2 cellular contexts compared by ENCODE assay signal in the genomic region with DNA sequence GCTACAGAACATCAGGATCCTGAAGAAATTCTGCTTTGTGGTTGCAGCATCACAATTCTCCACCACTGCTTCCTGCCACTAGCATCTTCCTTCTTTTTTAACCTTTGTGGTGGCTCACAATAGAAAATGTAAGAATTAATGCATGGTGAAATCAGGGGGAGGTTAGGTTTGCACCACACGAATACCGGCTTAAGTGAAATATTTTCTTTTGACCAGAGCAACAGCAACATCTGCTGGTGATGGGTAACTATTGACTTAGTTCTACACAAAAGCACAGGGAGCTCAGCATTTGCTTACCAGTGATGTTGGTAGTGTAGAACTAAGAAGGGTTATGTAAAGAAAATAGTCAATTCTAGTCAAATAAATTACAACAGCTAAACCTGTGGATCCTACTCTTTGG.
TF ChIP-seq lines count a peak whose summit lies in the region.

No MANE protein-coding gene starts in this region.

TF ChIP-seq in HCT116, 20 proteins besides CTCF, POLR2A, EP300 and RAD21 (continued from another document):
- TF ChIP-seq YY1 (IDR thresholded peaks at IDR 0.05; ENCODE audit: extremely low read depth, insufficient replicate concordance, low read depth, low read length): no peak
- no peak for TF ChIP-seq POLR2AphosphoS5 (IDR thresholded peaks at IDR 0.05; ENCODE audit: low read depth, low read length)
- no peak for TF ChIP-seq TCF7L2 (IDR thresholded peaks at IDR 0.05; ENCODE audit: borderline replicate concordance, extremely low read depth, insufficient read depth, insufficient read length)
- TF ChIP-seq, protein P1, sequence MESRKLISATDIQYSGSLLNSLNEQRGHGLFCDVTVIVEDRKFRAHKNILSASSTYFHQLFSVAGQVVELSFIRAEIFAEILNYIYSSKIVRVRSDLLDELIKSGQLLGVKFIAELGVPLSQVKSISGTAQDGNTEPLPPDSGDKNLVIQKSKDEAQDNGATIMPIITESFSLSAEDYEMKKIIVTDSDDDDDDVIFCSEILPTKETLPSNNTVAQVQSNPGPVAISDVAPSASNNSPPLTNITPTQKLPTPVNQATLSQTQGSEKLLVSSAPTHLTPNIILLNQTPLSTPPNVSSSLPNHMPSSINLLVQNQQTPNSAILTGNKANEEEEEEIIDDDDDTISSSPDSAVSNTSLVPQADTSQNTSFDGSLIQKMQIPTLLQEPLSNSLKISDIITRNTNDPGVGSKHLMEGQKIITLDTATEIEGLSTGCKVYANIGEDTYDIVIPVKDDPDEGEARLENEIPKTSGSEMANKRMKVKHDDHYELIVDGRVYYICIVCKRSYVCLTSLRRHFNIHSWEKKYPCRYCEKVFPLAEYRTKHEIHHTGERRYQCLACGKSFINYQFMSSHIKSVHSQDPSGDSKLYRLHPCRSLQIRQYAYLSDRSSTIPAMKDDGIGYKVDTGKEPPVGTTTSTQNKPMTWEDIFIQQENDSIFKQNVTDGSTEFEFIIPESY (IDR thresholded peaks at IDR 0.05; ENCODE audit: extremely low read depth, insufficient replicate concordance, low read length): no peak
TF ChIP-seq in HCT116: peak in this region for 0.

TF ChIP-seq in K562, 482 proteins besides CTCF, POLR2A, EP300 and RAD21 (continued from another document):
- TF ChIP-seq, protein P2, sequence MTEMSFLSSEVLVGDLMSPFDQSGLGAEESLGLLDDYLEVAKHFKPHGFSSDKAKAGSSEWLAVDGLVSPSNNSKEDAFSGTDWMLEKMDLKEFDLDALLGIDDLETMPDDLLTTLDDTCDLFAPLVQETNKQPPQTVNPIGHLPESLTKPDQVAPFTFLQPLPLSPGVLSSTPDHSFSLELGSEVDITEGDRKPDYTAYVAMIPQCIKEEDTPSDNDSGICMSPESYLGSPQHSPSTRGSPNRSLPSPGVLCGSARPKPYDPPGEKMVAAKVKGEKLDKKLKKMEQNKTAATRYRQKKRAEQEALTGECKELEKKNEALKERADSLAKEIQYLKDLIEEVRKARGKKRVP (CRISPR knock-in tag; IDR thresholded peaks at IDR 0.05): no peak
- TF ChIP-seq BRCA1 (IDR thresholded peaks at IDR 0.05): no peak
- no peak for TF ChIP-seq BRCA1 (CRISPR knock-in tag; IDR thresholded peaks at IDR 0.05)
- TF ChIP-seq PRPF4 (IDR thresholded peaks at IDR 0.05; ENCODE audit: insufficient read depth, low read depth, low read length, poor library complexity, severe bottlenecking): no peak
- TF ChIP-seq MAFG (tag; conservative IDR thresholded peaks at IDR 0.05): no peak
- TF ChIP-seq, protein P3, sequence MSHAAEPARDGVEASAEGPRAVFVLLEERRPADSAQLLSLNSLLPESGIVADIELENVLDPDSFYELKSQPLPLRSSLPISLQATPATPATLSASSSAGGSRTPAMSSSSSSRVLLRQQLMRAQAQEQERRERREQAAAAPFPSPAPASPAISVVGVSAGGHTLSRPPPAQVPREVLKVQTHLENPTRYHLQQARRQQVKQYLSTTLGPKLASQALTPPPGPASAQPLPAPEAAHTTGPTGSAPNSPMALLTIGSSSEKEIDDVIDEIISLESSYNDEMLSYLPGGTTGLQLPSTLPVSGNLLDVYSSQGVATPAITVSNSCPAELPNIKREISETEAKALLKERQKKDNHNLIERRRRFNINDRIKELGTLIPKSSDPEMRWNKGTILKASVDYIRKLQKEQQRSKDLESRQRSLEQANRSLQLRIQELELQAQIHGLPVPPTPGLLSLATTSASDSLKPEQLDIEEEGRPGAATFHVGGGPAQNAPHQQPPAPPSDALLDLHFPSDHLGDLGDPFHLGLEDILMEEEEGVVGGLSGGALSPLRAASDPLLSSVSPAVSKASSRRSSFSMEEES (CRISPR knock-in tag; IDR thresholded peaks at IDR 0.05): no peak
- TF ChIP-seq, protein P4, sequence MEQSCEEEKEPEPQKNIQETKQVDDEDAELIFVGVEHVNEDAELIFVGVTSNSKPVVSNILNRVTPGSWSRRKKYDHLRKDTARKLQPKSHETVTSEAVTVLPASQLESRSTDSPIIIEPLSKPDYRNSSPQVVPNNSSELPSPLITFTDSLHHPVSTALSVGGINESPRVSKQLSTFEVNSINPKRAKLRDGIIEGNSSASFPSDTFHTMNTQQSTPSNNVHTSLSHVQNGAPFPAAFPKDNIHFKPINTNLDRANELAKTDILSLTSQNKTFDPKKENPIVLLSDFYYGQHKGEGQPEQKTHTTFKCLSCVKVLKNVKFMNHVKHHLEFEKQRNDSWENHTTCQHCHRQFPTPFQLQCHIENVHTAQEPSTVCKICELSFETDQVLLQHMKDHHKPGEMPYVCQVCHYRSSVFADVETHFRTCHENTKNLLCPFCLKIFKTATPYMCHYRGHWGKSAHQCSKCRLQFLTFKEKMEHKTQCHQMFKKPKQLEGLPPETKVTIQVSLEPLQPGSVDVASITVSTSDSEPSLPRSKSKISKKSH (CRISPR knock-in tag; IDR thresholded peaks at IDR 0.05): no peak
- TF ChIP-seq SMAD4 (CRISPR knock-in tag; conservative IDR thresholded peaks at IDR 0.05): no peak
- TF ChIP-seq SREBF2 (CRISPR knock-in tag; IDR thresholded peaks at IDR 0.05): no peak
- TF ChIP-seq HMG20B (CRISPR knock-in tag; IDR thresholded peaks at IDR 0.05): no peak
- TF ChIP-seq ZNF143 (CRISPR knock-in tag; IDR thresholded peaks at IDR 0.05): no peak
- TF ChIP-seq ZKSCAN3 (CRISPR knock-in tag; IDR thresholded peaks at IDR 0.05): no peak
- TF ChIP-seq TEAD4 (IDR thresholded peaks at IDR 0.05; ENCODE audit: low read length): no peak
- TF ChIP-seq TEAD4 (CRISPR knock-in tag; IDR thresholded peaks at IDR 0.05; ENCODE audit: borderline replicate concordance): no peak
- no peak for TF ChIP-seq BRD9 (IDR thresholded peaks at IDR 0.05; ENCODE audit: low read depth, partially characterized antibody)
- TF ChIP-seq NFE2 (IDR thresholded peaks at IDR 0.05; ENCODE audit: low read depth): no peak
- TF ChIP-seq KDM4B (IDR thresholded peaks at IDR 0.05; ENCODE audit: borderline replicate concordance in 2 of 2, low read depth in 1 of 2): no peak
- TF ChIP-seq, protein P5, sequence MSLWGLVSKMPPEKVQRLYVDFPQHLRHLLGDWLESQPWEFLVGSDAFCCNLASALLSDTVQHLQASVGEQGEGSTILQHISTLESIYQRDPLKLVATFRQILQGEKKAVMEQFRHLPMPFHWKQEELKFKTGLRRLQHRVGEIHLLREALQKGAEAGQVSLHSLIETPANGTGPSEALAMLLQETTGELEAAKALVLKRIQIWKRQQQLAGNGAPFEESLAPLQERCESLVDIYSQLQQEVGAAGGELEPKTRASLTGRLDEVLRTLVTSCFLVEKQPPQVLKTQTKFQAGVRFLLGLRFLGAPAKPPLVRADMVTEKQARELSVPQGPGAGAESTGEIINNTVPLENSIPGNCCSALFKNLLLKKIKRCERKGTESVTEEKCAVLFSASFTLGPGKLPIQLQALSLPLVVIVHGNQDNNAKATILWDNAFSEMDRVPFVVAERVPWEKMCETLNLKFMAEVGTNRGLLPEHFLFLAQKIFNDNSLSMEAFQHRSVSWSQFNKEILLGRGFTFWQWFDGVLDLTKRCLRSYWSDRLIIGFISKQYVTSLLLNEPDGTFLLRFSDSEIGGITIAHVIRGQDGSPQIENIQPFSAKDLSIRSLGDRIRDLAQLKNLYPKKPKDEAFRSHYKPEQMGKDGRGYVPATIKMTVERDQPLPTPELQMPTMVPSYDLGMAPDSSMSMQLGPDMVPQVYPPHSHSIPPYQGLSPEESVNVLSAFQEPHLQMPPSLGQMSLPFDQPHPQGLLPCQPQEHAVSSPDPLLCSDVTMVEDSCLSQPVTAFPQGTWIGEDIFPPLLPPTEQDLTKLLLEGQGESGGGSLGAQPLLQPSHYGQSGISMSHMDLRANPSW (CRISPR knock-in tag; IDR thresholded peaks at IDR 0.05): no peak
